In genomic region chr1:180522204-180522497, GRCh38 we compare ENCODE assay signal across 2 cellular contexts.
TF ChIP-seq lines count a peak whose summit lies in the region.

No MANE protein-coding gene starts in this region.

TF ChIP-seq in HCT116, 20 proteins besides CTCF, POLR2A, EP300 and RAD21 (continued from another document):
- TF ChIP-seq ZFX (IDR thresholded peaks at IDR 0.05): no peak
TF ChIP-seq in HCT116: peak in this region for 0.

TF ChIP-seq in SK-N-SH treated with all-trans-retinoic acid at 6 μM for 48 hours, 23 proteins besides CTCF, POLR2A, EP300 and RAD21 (continued from another document):
- TF ChIP-seq PATZ1 (CRISPR knock-in tag; IDR thresholded peaks at IDR 0.05; ENCODE audit: borderline replicate concordance) (no peak), OSR1 (CRISPR knock-in tag; IDR thresholded peaks at IDR 0.05) (no peak), BACH2 (CRISPR knock-in tag; IDR thresholded peaks at IDR 0.05; ENCODE audit: borderline replicate concordance) (no peak), SNAI2 (CRISPR knock-in tag; IDR thresholded peaks at IDR 0.05) (no peak)
